1 cellular context compared by ENCODE assay signal in genomic region chr19:1126984-1127760, GRCh38.
A peak's percentile ranks its signal among the peaks of the same experiment; 100 is the strongest.
TF ChIP-seq lines count a peak whose summit lies in the region.

No MANE protein-coding gene starts in this region.

TF ChIP-seq in HepG2, 621 proteins besides CTCF, POLR2A, EP300 and RAD21:
- TF ChIP-seq RBM22 (optimal IDR thresholded peaks at IDR 0.05; ENCODE audit: low read length) (peak; percentile 27), TBX2 (CRISPR knock-in tag; IDR thresholded peaks at IDR 0.05; ENCODE audit: borderline replicate concordance) (no peak), AGO2 (optimal IDR thresholded peaks at IDR 0.05; ENCODE audit: low read depth, low read length) (peak; percentile 69)
TF ChIP-seq in HepG2: peak in this region for 2.
